11 cellular contexts compared by ENCODE assay signal in the genomic region with DNA sequence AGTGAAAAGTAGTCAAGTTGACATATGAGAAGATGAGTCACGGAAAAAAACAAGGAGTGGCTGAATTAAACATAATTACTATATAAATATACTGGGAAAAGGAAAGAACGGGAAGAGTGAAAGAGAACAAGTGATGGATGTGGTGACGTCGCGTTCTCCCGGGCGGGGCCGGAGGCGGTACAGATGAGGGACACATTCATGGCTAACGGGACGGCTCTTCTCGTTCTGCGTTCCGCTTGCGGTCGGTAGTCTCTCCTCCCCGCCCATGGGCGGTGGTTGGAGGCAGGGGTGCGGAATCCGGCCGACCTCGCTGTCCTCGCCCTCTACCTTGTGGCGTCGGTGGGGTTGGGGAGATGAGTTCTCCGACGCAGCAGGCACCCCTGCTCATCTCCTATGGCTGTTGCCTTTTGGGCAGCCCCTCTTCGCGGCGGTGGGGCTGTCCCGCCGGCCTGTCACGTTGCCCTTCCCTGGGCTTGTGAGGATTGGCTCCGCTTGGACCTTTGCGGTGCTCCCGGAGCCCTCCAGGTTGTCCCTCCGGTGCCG. TPM values are rescaled to one million over a fixed set of nuclear protein-coding genes. Genes with fewer than 3 reads are reported as not detected.
DNase-seq lines count a peak whose midpoint lies in the region; ATAC-seq and TF ChIP-seq lines count a peak whose summit lies in the region.
"Had no signal": no experiment of that assay in that cellular context is flagged by ENCODE, and none has a peak within 500 bp of the region (broad histone marks: within the 10 kb centered on the region; RNA-seq: fewer than 3 reads in every experiment).

No MANE protein-coding gene starts in this region.

- H3K4me2 ChIP-seq in parathyroid adenoma (ENCODE audit: low read length), result peak overlapping the region; percentile 38

- H3K36me3 Mint-ChIP-seq in WTC11, result no peaks in the 10 kb centered on the region; the same call in 1 of the 2 replicates
- no peaks in the 10 kb centered on the region for H3K36me3 Mint-ChIP-seq in chondrocyte (ENCODE audit: low read depth)

- no peaks in the 10 kb centered on the region for H3K9me3 ChIP-seq in parathyroid adenoma (ENCODE audit: control insufficient read depth, low read length)
- H3K9me3 ChIP-seq: pancreas, tibial artery had no signal

- POLR2A ChIA-PET in WTC11 (lab: Charles Lee), result no interaction called here

- peak; percentile 64 for ATAC-seq in WTC11
- no peak for ATAC-seq in GM21423 (IDR thresholded peaks at IDR 0.05; ENCODE audit: unreplicated experiment)

- no peak overlapping the region for H3K4me3 ChIP-seq in parathyroid adenoma (ENCODE audit: low read depth, low read length)

- H2AFZ ChIP-seq in parathyroid adenoma, result peak overlapping the region; percentile 41

- H3K27me3 Mint-ChIP-seq in WTC11 (ENCODE audit: low read depth), result peaks cover 75% of the 10 kb centered on the region
- H3K27me3 Mint-ChIP-seq in chondrocyte (ENCODE audit: low read depth), result peaks cover 68% of the 10 kb centered on the region

- no peak for TF ChIP-seq CTCF in WTC11 (IDR thresholded peaks at IDR 0.05)
- no peak for TF ChIP-seq CTCF in parathyroid adenoma (IDR thresholded peaks at IDR 0.05)
- TF ChIP-seq CTCF in chondrocyte (IDR thresholded peaks at IDR 0.05), result no peak

- no peaks in the 10 kb centered on the region for H3K79me2 ChIP-seq in parathyroid adenoma

- H3K27me3 ChIP-seq in parathyroid adenoma (ENCODE audit: control insufficient read depth, insufficient read depth, low read length), result no peaks in the 10 kb centered on the region

- DNase-seq in EH (ENCODE audit: low read depth) (peak; percentile 12), WTC11 (ENCODE audit: low spot score) (peak; percentile 53), erythroblast (lab: John Stamatoyannopoulos, UW) (peak; percentile 16 to 58), chondrocyte (ENCODE audit: low spot score) (no peak), NCI-H226 (no peak), SW 1271 (lab: John Stamatoyannopoulos, UW) (no peak)
- DNase-seq: effector CD8-positive, alpha-beta T cell had no signal

- CTCF ChIA-PET in WTC11 (lab: Charles Lee), result interaction anchor here (1.0 kb wide), 1 partner anchor 91 kb away, joined by 3 read pairs; no protein-coding TSS in a partner anchor

- no peak for TF ChIP-seq POLR2A in erythroblast (IDR thresholded peaks at IDR 0.05; ENCODE audit: low read length)

- H3K9ac ChIP-seq in parathyroid adenoma, result no peak overlapping the region

- H3K27ac Mint-ChIP-seq in WTC11 (no peak overlapping the region), chondrocyte (ENCODE audit: unreplicated experiment) (no peak overlapping the region)

- no peaks in the 10 kb centered on the region for H3K36me3 ChIP-seq in parathyroid adenoma (ENCODE audit: control insufficient read depth, insufficient read depth, low read length)
- H3K36me3 ChIP-seq: pancreas, tibial artery had no signal

- H3K27ac ChIP-seq in parathyroid adenoma, result no peak overlapping the region
- H3K27ac ChIP-seq: pancreas, tibial artery had no signal

- H3K4me1 Mint-ChIP-seq in WTC11, result peaks cover 16% of the 10 kb centered on the region
- no peaks in the 10 kb centered on the region for H3K4me1 Mint-ChIP-seq in chondrocyte (ENCODE audit: low read depth)

- peaks cover 6% of the 10 kb centered on the region for H3K9me3 Mint-ChIP-seq in WTC11
- no peaks in the 10 kb centered on the region for H3K9me3 Mint-ChIP-seq in chondrocyte (ENCODE audit: low read depth)

- H3K4me3 Mint-ChIP-seq in WTC11 (peak overlapping the region; percentile 60), chondrocyte (ENCODE audit: unreplicated experiment) (no peak overlapping the region)

- H3K4me1 ChIP-seq in parathyroid adenoma, result no peaks in the 10 kb centered on the region
- H3K4me1 ChIP-seq: pancreas had no signal

TF ChIP-seq in WTC11, 78 proteins besides CTCF, POLR2A, EP300 and RAD21:
- TF ChIP-seq CBFB (CRISPR knock-in tag; IDR thresholded peaks at IDR 0.05; ENCODE audit: low read depth) (no peak), ZNF232 (CRISPR knock-in tag; IDR thresholded peaks at IDR 0.05) (no peak), ZNF219 (CRISPR knock-in tag; IDR thresholded peaks at IDR 0.05; ENCODE audit: borderline replicate concordance) (no peak), ATF2 (CRISPR knock-in tag; IDR thresholded peaks at IDR 0.05; ENCODE audit: borderline replicate concordance, low read depth) (no peak), NFE2L1 (CRISPR knock-in tag; IDR thresholded peaks at IDR 0.05) (no peak), ZNF263 (CRISPR knock-in tag; IDR thresholded peaks at IDR 0.05; ENCODE audit: low read depth) (peak; percentile 67; the same call in 1 of the 2 replicates), ETV6 (CRISPR knock-in tag; IDR thresholded peaks at IDR 0.05) (no peak), FOXK1 (CRISPR knock-in tag; IDR thresholded peaks at IDR 0.05) (no peak), MAX (CRISPR knock-in tag; IDR thresholded peaks at IDR 0.05) (peak; percentile 32; the same call in 1 of the 2 replicates)

RNA-seq across cellular contexts. Expression of gene HLA-G, which starts 22.5 kb away (rescaled TPM):
- total RNA-seq in WTC11 (2021), result 1.1 to 1.7 TPM (median 1.4 TPM) in 3 replicates
- total RNA-seq in chondrocyte, result 0.30 to 0.46 TPM in 2 of 3 replicates, not detected in the other

Comparison
In these comparisons a context has a peak if more than half of its experiments do, and no peak if none do; other contexts are left out.
1. DNase-seq: peak in EH (single experiment), WTC11 (single experiment) and erythroblast (2 of 2); none in chondrocyte (single experiment), NCI-H226 (single experiment) and SW 1271 (0 of 2).